ENCODE assay signal across 20 cellular contexts in the genomic region with DNA sequence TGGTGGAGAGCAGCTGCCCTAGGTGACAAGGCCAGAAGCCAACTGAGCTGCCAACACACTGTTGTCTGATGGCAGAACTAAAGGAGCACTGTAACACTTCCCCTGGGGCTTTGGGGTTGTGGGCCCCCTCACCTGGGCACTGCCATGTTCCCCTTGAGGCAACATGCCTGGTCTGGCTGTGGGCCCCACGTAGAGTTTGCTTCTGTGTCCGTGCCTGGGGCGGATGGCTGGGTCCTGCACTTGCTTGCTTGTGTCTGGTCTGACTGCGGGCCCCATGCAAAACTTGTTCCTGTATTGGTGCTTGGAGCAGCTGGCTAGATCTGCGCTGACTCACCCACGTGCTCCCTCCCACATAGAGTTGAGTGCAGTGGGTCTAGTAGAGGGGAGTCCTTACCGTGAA.
"Had no signal": no experiment of that assay in that cellular context is flagged by ENCODE, and none has a peak within 500 bp of the region (broad histone marks: within the 10 kb centered on the region; RNA-seq: fewer than 3 reads in every experiment).

No MANE protein-coding gene starts in this region.

- H3K4me3 Mint-ChIP-seq: endodermal cell; naive thymus-derived CD8-positive, alpha-beta T cell had no signal

- H3K27ac Mint-ChIP-seq: endodermal cell; naive thymus-derived CD8-positive, alpha-beta T cell had no signal

- H3K9me3 Mint-ChIP-seq: endodermal cell; naive thymus-derived CD8-positive, alpha-beta T cell had no signal

- H3K27me3 Mint-ChIP-seq: naive thymus-derived CD8-positive, alpha-beta T cell; progenitor cell of endocrine pancreas had no signal

- H3K4me1 Mint-ChIP-seq: endodermal cell had no signal

- DNase-seq: cerebellar nuclear complex; colonic mucosa; effector CD4-positive, alpha-beta T cell; endodermal cell; erythroblast; foreskin melanocyte; heart left ventricle; hippocampal formation; kidney glomerular epithelial cell; mammary epithelial cell; mucosa of descending colon; naive thymus-derived CD8-positive, alpha-beta T cell; occipital lobe; small intestine; stimulated activated CD4-positive, alpha-beta T cell treated with anti-CD3 and anti-CD28 coated beads, Interleukin-12 subunit alpha, Interleukin-12 subunit beta, amount 100 ng/mL, for 4 hours; stimulated activated naive CD4-positive, alpha-beta T cell treated with Interleukin-2 at 50 U/mL for 16 hours; tibial artery had no signal

- ATAC-seq: heart left ventricle; mucosa of descending colon; naive thymus-derived CD8-positive, alpha-beta T cell; pancreas; right cardiac atrium had no signal
